In genomic region chr6:125742024-125742423, GRCh38 we compare ENCODE assay signal across 22 cellular contexts. TPM values are rescaled to one million over a fixed set of nuclear protein-coding genes. Genes with fewer than 3 reads are reported as not detected.
"Had no signal": no experiment of that assay in that cellular context is flagged by ENCODE, and none has a peak within 500 bp of the region (broad histone marks: within the 10 kb centered on the region; RNA-seq: fewer than 3 reads in every experiment).

No MANE protein-coding gene starts in this region.

- H3K4me3 ChIP-seq: body of pancreas, gastroesophageal sphincter, lower lobe of right lung, pancreas, sigmoid colon had no signal

- H3K9me3 Mint-ChIP-seq: activated CD4-positive, alpha-beta memory T cell treated with anti-CD3 and anti-CD28 coated beads for 36 hours; activated naive CD8-positive, alpha-beta T cell treated with anti-CD3 and anti-CD28 coated beads, Interleukin-2, amount 10 ng/mL, durations not matched to agents 7 days and 5 days; natural killer cell treated with Interleukin-12 subunit alpha and Interleukin-12 subunit beta and Interleukin-15 and Interleukin-18, amount 100 ng/mL, for 72 hours; WTC11 had no signal

- H3K9me3 ChIP-seq: body of pancreas, gastroesophageal sphincter, lower lobe of right lung, neutrophil, pancreas, sigmoid colon had no signal

- H3K27ac ChIP-seq: gastroesophageal sphincter, lower lobe of right lung, neutrophil, pancreas, sigmoid colon had no signal

- DNase-seq: activated CD4-positive, alpha-beta memory T cell treated with anti-CD3 and anti-CD28 coated beads for 36 hours; activated CD4-positive, alpha-beta T cell treated with anti-CD3 and anti-CD28 coated beads for 36 hours; activated CD8-positive, alpha-beta memory T cell treated with anti-CD3 and anti-CD28 coated beads, Interleukin-2, amount 10 ng/mL, durations not matched to agents 7 days and 5 days; activated naive CD4-positive, alpha-beta T cell treated with Interleukin-2 at 50 U/mL for 16 hours; activated naive CD8-positive, alpha-beta T cell treated with anti-CD3 and anti-CD28 coated beads, Interleukin-2, amount 10 ng/mL, durations not matched to agents 7 days and 5 days; amygdala; body of pancreas; left colon; lower lobe of right lung; pancreas; sigmoid colon; stimulated activated CD8-positive, alpha-beta memory T cell treated with anti-CD3 and anti-CD28 coated beads, Interleukin-4, amount 100 ng/mL, for 48 hours; stimulated activated naive CD4-positive, alpha-beta T cell; T-helper 2 cell; trophoblast cell had no signal

- H3K27me3 ChIP-seq: body of pancreas, pancreas had no signal

- H3K36me3 ChIP-seq: gastroesophageal sphincter, lower lobe of right lung, neutrophil, pancreas, sigmoid colon had no signal

- H3K4me3 Mint-ChIP-seq: activated CD4-positive, alpha-beta memory T cell treated with anti-CD3 and anti-CD28 coated beads for 36 hours; activated CD4-positive, alpha-beta T cell treated with anti-CD3 and anti-CD28 coated beads for 36 hours; activated CD8-positive, alpha-beta memory T cell treated with anti-CD3 and anti-CD28 coated beads, Interleukin-2, amount 10 ng/mL, durations not matched to agents 7 days and 5 days; activated naive CD8-positive, alpha-beta T cell treated with anti-CD3 and anti-CD28 coated beads, Interleukin-2, amount 10 ng/mL, durations not matched to agents 7 days and 5 days; natural killer cell treated with Interleukin-12 subunit alpha and Interleukin-12 subunit beta and Interleukin-15 and Interleukin-18, amount 100 ng/mL, for 72 hours; WTC11 had no signal

- H3K27ac Mint-ChIP-seq: activated CD4-positive, alpha-beta memory T cell treated with anti-CD3 and anti-CD28 coated beads for 36 hours; activated CD4-positive, alpha-beta T cell treated with anti-CD3 and anti-CD28 coated beads for 36 hours; activated CD8-positive, alpha-beta memory T cell treated with anti-CD3 and anti-CD28 coated beads, Interleukin-2, amount 10 ng/mL, durations not matched to agents 7 days and 5 days; activated naive CD8-positive, alpha-beta T cell treated with anti-CD3 and anti-CD28 coated beads, Interleukin-2, amount 10 ng/mL, durations not matched to agents 7 days and 5 days; natural killer cell treated with Interleukin-12 subunit alpha and Interleukin-12 subunit beta and Interleukin-15 and Interleukin-18, amount 100 ng/mL, for 72 hours; WTC11 had no signal

- H3K36me3 Mint-ChIP-seq: activated CD4-positive, alpha-beta memory T cell treated with anti-CD3 and anti-CD28 coated beads for 36 hours; activated naive CD8-positive, alpha-beta T cell treated with anti-CD3 and anti-CD28 coated beads, Interleukin-2, amount 10 ng/mL, durations not matched to agents 7 days and 5 days; natural killer cell treated with Interleukin-12 subunit alpha and Interleukin-12 subunit beta and Interleukin-15 and Interleukin-18, amount 100 ng/mL, for 72 hours; WTC11 had no signal

- FAIRE-seq: colon, endometrium, pancreas had no signal

- ATAC-seq: activated CD8-positive, alpha-beta memory T cell treated with anti-CD3 and anti-CD28 coated beads, Interleukin-2, amount 10 ng/mL, durations not matched to agents 7 days and 5 days; body of pancreas; esophagus mucosa; gastroesophageal sphincter; left colon; lower lobe of right lung; natural killer cell treated with Interleukin-12 subunit alpha and Interleukin-12 subunit beta and Interleukin-15 and Interleukin-18, amount 100 ng/mL, for 72 hours; pancreas; WTC11 had no signal

RNA-seq across cellular contexts. Expression of gene HEY2, which starts 7.4 kb away (rescaled TPM):
- total RNA-seq: activated CD4-positive, alpha-beta memory T cell treated with anti-CD3 and anti-CD28 coated beads for 36 hours; activated CD4-positive, alpha-beta T cell treated with anti-CD3 and anti-CD28 coated beads for 36 hours; activated CD8-positive, alpha-beta memory T cell treated with anti-CD3 and anti-CD28 coated beads, Interleukin-2, amount 10 ng/mL, durations not matched to agents 7 days and 5 days had no signal
